14 cellular contexts compared by ENCODE assay signal in the genomic region with DNA sequence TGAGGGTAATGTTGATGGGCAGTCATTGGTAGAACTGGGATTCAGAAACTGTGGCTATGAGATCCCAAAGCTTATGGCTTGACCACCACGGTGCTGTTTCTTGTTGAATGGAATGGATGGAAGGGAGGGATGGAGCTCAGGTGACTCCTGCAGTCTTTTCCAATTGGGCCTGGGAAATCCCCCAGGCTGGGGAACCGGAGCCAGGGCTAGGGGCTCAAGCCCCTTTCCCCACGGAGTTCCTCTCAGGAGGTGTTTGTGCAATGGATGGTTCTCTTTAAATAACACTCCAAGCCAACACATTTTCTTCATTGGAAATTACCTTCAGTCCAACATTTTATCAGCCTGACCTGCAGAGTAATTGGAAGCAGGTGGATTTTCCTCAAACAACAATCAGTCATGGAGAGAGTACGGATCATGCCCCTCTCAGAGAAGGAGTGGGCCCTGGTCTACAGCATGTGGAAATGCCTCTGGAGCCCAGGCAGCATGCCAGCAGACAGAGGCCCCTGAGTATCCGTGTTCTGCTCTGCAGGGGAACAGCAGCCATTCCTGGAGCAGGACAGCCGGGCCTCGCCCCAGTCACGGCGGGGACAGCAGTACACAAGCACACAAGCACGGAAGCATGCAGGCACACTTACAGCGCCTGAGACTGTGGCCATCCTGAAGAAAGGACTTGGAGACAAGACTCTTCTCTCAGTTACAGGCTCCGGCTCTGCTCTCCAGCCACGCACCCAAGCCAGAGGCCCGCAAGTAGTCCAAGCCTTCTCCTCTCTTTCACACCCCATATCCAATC.
A peak's percentile ranks its signal among the peaks of the same experiment; 100 is the strongest.
DNase-seq lines count a peak whose midpoint lies in the region; ATAC-seq and TF ChIP-seq lines count a peak whose summit lies in the region.
"Had no signal": no experiment of that assay in that cellular context is flagged by ENCODE, and none has a peak within 500 bp of the region (broad histone marks: within the 10 kb centered on the region; RNA-seq: fewer than 3 reads in every experiment).

No MANE protein-coding gene starts in this region.

- ATAC-seq in body of pancreas (no peak), mucosa of descending colon (peak; percentile 29), HG02763 (IDR thresholded peaks at IDR 0.05; ENCODE audit: unreplicated experiment) (no peak)
- ATAC-seq in naive thymus-derived CD8-positive, alpha-beta T cell: no peak
- ATAC-seq: HCT116 had no signal

- intact Hi-C loops in body of pancreas (cut with DNase I) (loop anchor here (5.0 kb wide), 1 partner anchor 57 kb away; no protein-coding TSS in a partner anchor), mucosa of descending colon (cut with DNase I, micrococcal nuclease) (no loop called here)

- no peak for TF ChIP-seq POLR2A in body of pancreas (IDR thresholded peaks at IDR 0.05)

- DNase-seq in activated CD8-positive, alpha-beta memory T cell treated with anti-CD3 and anti-CD28 coated beads for 24 hours: peak; percentile 32
- DNase-seq in activated CD8-positive, alpha-beta memory T cell treated with anti-CD3 and anti-CD28 coated beads, Interleukin-2, amount 50 U/mL, for 48 hours: no peak
- peak in 3 of 4 donors; percentile 22 to 49 (median 28) for DNase-seq in body of pancreas
- DNase-seq in mucosa of descending colon: no peak
- DNase-seq in type B pancreatic cell (ENCODE audit: extremely low spot score, unreplicated experiment): peak; percentile 60
- no peak for DNase-seq in naive thymus-derived CD8-positive, alpha-beta T cell
- no peak for DNase-seq in HCEC 1CT
- DNase-seq: ACHN; CD4-positive, CD25-positive, alpha-beta regulatory T cell; DMS53; GF-D8 had no signal

- no peaks in the 10 kb centered on the region for H3K36me3 Mint-ChIP-seq in type B pancreatic cell
- H3K36me3 Mint-ChIP-seq in naive thymus-derived CD8-positive, alpha-beta T cell: no peaks in the 10 kb centered on the region
- H3K36me3 Mint-ChIP-seq: CD4-positive, CD25-positive, alpha-beta regulatory T cell had no signal

- H3K4me3 ChIP-seq in body of pancreas (no peak overlapping the region), mucosa of descending colon (no peak overlapping the region)
- H3K4me3 ChIP-seq: BLaER1 treated with 17β-estradiol and CSF1 and Interleukin-3, amounts not matched to agents 10 nM and 100 nM had no signal

- peaks cover 9% of the 10 kb centered on the region for H3K9me3 Mint-ChIP-seq in type B pancreatic cell
- H3K9me3 Mint-ChIP-seq in naive thymus-derived CD8-positive, alpha-beta T cell: no peaks in the 10 kb centered on the region
- H3K9me3 Mint-ChIP-seq: CD4-positive, CD25-positive, alpha-beta regulatory T cell had no signal

- no peaks in the 10 kb centered on the region for H3K27me3 ChIP-seq in body of pancreas
- H3K27me3 ChIP-seq: BLaER1 treated with 17β-estradiol and CSF1 and Interleukin-3, amounts not matched to agents 10 nM and 100 nM had no signal

- peaks cover 23% of the 10 kb centered on the region for H3K27me3 Mint-ChIP-seq in type B pancreatic cell
- H3K27me3 Mint-ChIP-seq in naive thymus-derived CD8-positive, alpha-beta T cell: peaks cover 0 to 5% (median 0%) of the 10 kb centered on the region in 5 donors
- H3K27me3 Mint-ChIP-seq: CD4-positive, CD25-positive, alpha-beta regulatory T cell had no signal

- H3K9me3 ChIP-seq in body of pancreas (no peaks in the 10 kb centered on the region), mucosa of descending colon (no peaks in the 10 kb centered on the region)
- H3K9me3 ChIP-seq: BLaER1 treated with 17β-estradiol and CSF1 and Interleukin-3, amounts not matched to agents 10 nM and 100 nM had no signal

- no peak overlapping the region for H3K4me3 Mint-ChIP-seq in type B pancreatic cell
- no peak overlapping the region for H3K4me3 Mint-ChIP-seq in naive thymus-derived CD8-positive, alpha-beta T cell
- H3K4me3 Mint-ChIP-seq: CD4-positive, CD25-positive, alpha-beta regulatory T cell had no signal

- no peak overlapping the region for H3K27ac Mint-ChIP-seq in type B pancreatic cell
- H3K27ac Mint-ChIP-seq in naive thymus-derived CD8-positive, alpha-beta T cell: no peak overlapping the region
- H3K27ac Mint-ChIP-seq: CD4-positive, CD25-positive, alpha-beta regulatory T cell had no signal

- H3K36me3 ChIP-seq in body of pancreas (replicated peaks in 1 of 2; ENCODE audit: insufficient read depth in 1 of 2, low read depth in 2 of 2) (no peaks in the 10 kb centered on the region), mucosa of descending colon (ENCODE audit: low read depth) (no peaks in the 10 kb centered on the region)
- H3K36me3 ChIP-seq: BLaER1 treated with 17β-estradiol and CSF1 and Interleukin-3, amounts not matched to agents 10 nM and 100 nM had no signal

- TF ChIP-seq CTCF in body of pancreas (IDR thresholded peaks at IDR 0.05) (no peak), mucosa of descending colon (IDR thresholded peaks at IDR 0.05) (no peak), type B pancreatic cell (conservative IDR thresholded peaks at IDR 0.05) (no peak)

- H3K4me1 ChIP-seq in body of pancreas: peaks cover 14% of the 10 kb centered on the region
- no peaks in the 10 kb centered on the region for H3K4me1 ChIP-seq in mucosa of descending colon (ENCODE audit: low read depth)
- H3K4me1 ChIP-seq: BLaER1 treated with 17β-estradiol and CSF1 and Interleukin-3, amounts not matched to agents 10 nM and 100 nM had no signal

- no peak overlapping the region for H3K27ac ChIP-seq in body of pancreas
- H3K27ac ChIP-seq: BLaER1 treated with 17β-estradiol and CSF1 and Interleukin-3, amounts not matched to agents 10 nM and 100 nM had no signal

- 74 to 90% methylated on average over 13 to 14 of the region's 14 CpGs for WGBS in body of pancreas, 2 donors

- peaks cover 5% of the 10 kb centered on the region for H3K4me1 Mint-ChIP-seq in type B pancreatic cell (ENCODE audit: unreplicated experiment)
- no peaks in the 10 kb centered on the region for H3K4me1 Mint-ChIP-seq in naive thymus-derived CD8-positive, alpha-beta T cell
- H3K4me1 Mint-ChIP-seq: CD4-positive, CD25-positive, alpha-beta regulatory T cell had no signal

- POLR2A ChIA-PET in naive thymus-derived CD8-positive, alpha-beta T cell (lab: Charles Lee): no interaction called here

Comparison
In these comparisons a context has a peak if more than half of its experiments do, and no peak if none do; other contexts are left out.
1. DNase-seq: peak in activated CD8-positive, alpha-beta memory T cell treated with anti-CD3 and anti-CD28 coated beads for 24 hours (single experiment), body of pancreas (3 of 4) and type B pancreatic cell (single experiment); none in activated CD8-positive, alpha-beta memory T cell treated with anti-CD3 and anti-CD28 coated beads, Interleukin-2, amount 50 U/mL, for 48 hours (single experiment), mucosa of descending colon (0 of 3), naive thymus-derived CD8-positive, alpha-beta T cell (0 of 10) and HCEC 1CT (single experiment).